In genomic region chr12:114918535-114919233, GRCh38 we compare ENCODE assay signal across 16 cellular contexts.
A peak's percentile ranks its signal among the peaks of the same experiment; 100 is the strongest.
DNase-seq lines count a peak whose midpoint lies in the region; ATAC-seq and TF ChIP-seq lines count a peak whose summit lies in the region.
"Had no signal": no experiment of that assay in that cellular context is flagged by ENCODE, and none has a peak within 500 bp of the region (broad histone marks: within the 10 kb centered on the region; RNA-seq: fewer than 3 reads in every experiment).

No MANE protein-coding gene starts in this region.

- DNase-seq in GM23248 (peak; percentile 81), RWPE2 (ENCODE audit: low spot score) (no peak), fibroblast of peridontal ligament (ENCODE audit: extremely low read depth) (peak; percentile 70), prostate gland (ENCODE audit: low spot score) (no peak), HK-2 (ENCODE audit: unreplicated experiment) (no peak), T1000 (lab: John Stamatoyannopoulos, UW) (no peak)
- DNase-seq: CD8-positive, alpha-beta memory T cell; colonic mucosa; esophagus squamous epithelium; kidney glomerular epithelial cell; NCI-H446 had no signal

- H3K9me3 ChIP-seq in GM23248 (ENCODE audit: low read depth), result no peaks in the 10 kb centered on the region
- H3K9me3 ChIP-seq in RWPE2 (ENCODE audit: severe bottlenecking), result no peaks in the 10 kb centered on the region
- no peaks in the 10 kb centered on the region for H3K9me3 ChIP-seq in skeletal muscle satellite cell (replicated peaks; ENCODE audit: low read length)
- no peaks in the 10 kb centered on the region for H3K9me3 ChIP-seq in prostate gland
- H3K9me3 ChIP-seq: colonic mucosa, suprapubic skin had no signal

- TF ChIP-seq CTCF in RWPE2 (IDR thresholded peaks at IDR 0.05; ENCODE audit: poor library complexity, severe bottlenecking) (no peak), prostate gland (IDR thresholded peaks at IDR 0.05) (no peak)

- intact Hi-C loops in prostate gland (cut with DNase I), result loop anchor here (5.0 to 10.0 kb wide), 4 partner anchors 101 to 839 kb away; no protein-coding TSS in a partner anchor

- no peaks in the 10 kb centered on the region for H3K79me2 ChIP-seq in GM23248 (ENCODE audit: insufficient read depth)

- H3K36me3 ChIP-seq in GM23248 (ENCODE audit: low read depth) (no peaks in the 10 kb centered on the region), RWPE2 (ENCODE audit: low read depth) (no peaks in the 10 kb centered on the region), skeletal muscle satellite cell (ENCODE audit: insufficient read depth, low read length) (no peaks in the 10 kb centered on the region), prostate gland (no peaks in the 10 kb centered on the region)
- H3K36me3 ChIP-seq: colonic mucosa, esophagus squamous epithelium, suprapubic skin had no signal

- H3K27ac ChIP-seq in GM23248 (peak overlapping the region; percentile 41), RWPE2 (ENCODE audit: poor library complexity, severe bottlenecking) (peak overlapping the region; percentile 50), prostate gland (no peak overlapping the region)
- H3K27ac ChIP-seq: colonic mucosa, esophagus squamous epithelium, suprapubic skin had no signal

- WGBS in GM23248 (ENCODE audit: low coverage in 1 of 2, low lambda C conversion rate in 2 of 2, missing lambda C conversion rate in 2 of 2), 2 experiments, result 8 to 15% methylated on average over 3 of the region's 3 CpGs
- 64% methylated on average over 3 of the region's 3 CpGs for WGBS in prostate gland

- H3K9ac ChIP-seq in GM23248, result no peak overlapping the region
- peak overlapping the region; percentile 40 for H3K9ac ChIP-seq in skeletal muscle satellite cell (ENCODE audit: low read depth, low read length)

- TF ChIP-seq POLR2A in prostate gland (IDR thresholded peaks at IDR 0.05), result no peak

- H3K4me1 ChIP-seq in GM23248 (ENCODE audit: insufficient read depth), result peaks cover 70% of the 10 kb centered on the region
- H3K4me1 ChIP-seq in RWPE2 (ENCODE audit: insufficient read depth, poor library complexity, severe bottlenecking), result peaks cover 43% of the 10 kb centered on the region
- peaks cover 84% of the 10 kb centered on the region for H3K4me1 ChIP-seq in skeletal muscle satellite cell (ENCODE audit: control insufficient read depth, insufficient read depth, low read length)
- H3K4me1 ChIP-seq in prostate gland (replicated peaks), result peaks cover 4% of the 10 kb centered on the region

- H3K4me2 ChIP-seq in GM23248 (ENCODE audit: unreplicated experiment), result peak overlapping the region; percentile 25
- peak overlapping the region; percentile 2 for H3K4me2 ChIP-seq in skeletal muscle satellite cell (ENCODE audit: low read length)
- H3K4me2 ChIP-seq: smooth muscle cell had no signal

- H3F3A ChIP-seq in GM23248 (ENCODE audit: insufficient read depth), result peaks cover 81% of the 10 kb centered on the region

- H4K20me1 ChIP-seq in GM23248 (ENCODE audit: insufficient read depth), result no peaks in the 10 kb centered on the region

- no peaks in the 10 kb centered on the region for H3K27me3 ChIP-seq in GM23248 (replicated peaks; ENCODE audit: insufficient read depth)
- H3K27me3 ChIP-seq in RWPE2 (ENCODE audit: insufficient read depth, poor library complexity, severe bottlenecking), result no peaks in the 10 kb centered on the region
- H3K27me3 ChIP-seq in skeletal muscle satellite cell (ENCODE audit: control insufficient read depth, insufficient read depth, low read length), result no peaks in the 10 kb centered on the region
- no peaks in the 10 kb centered on the region for H3K27me3 ChIP-seq in prostate gland (replicated peaks; ENCODE audit: insufficient read depth)
- H3K27me3 ChIP-seq: colonic mucosa, esophagus squamous epithelium, suprapubic skin had no signal

- H3K4me3 ChIP-seq in GM23248 (no peak overlapping the region), RWPE2 (ENCODE audit: severe bottlenecking) (no peak overlapping the region), skeletal muscle satellite cell (ENCODE audit: low read length) (no peak overlapping the region), prostate gland (no peak overlapping the region)
- H3K4me3 ChIP-seq: colonic mucosa, esophagus squamous epithelium, smooth muscle cell, suprapubic skin had no signal

- in situ Hi-C loops in GM23248 (cut with MboI), result no loop called here

- H2AFZ ChIP-seq in GM23248, result no peak overlapping the region

- ATAC-seq in RWPE2 (ENCODE audit: low read depth) (peak; percentile 74), HG03460 (IDR thresholded peaks at IDR 0.05; ENCODE audit: unreplicated experiment) (no peak)
- ATAC-seq: activated naive CD4-positive, alpha-beta T cell treated with anti-CD3 and anti-CD28 coated beads, Interleukin-2, amount 50 U/mL, for 72 hours had no signal

- no peaks in the 10 kb centered on the region for H3K9me2 ChIP-seq in GM23248 (ENCODE audit: insufficient read depth)

Comparison
In these comparisons a context has a peak if more than half of its experiments do, and no peak if none do; other contexts are left out.
1. DNase-seq: peak in GM23248 (single experiment) and fibroblast of peridontal ligament (single experiment); none in RWPE2 (single experiment), prostate gland (single experiment), HK-2 (single experiment) and T1000 (single experiment).
2. H3K27ac ChIP-seq: peak in GM23248 (single experiment) and RWPE2 (single experiment); none in prostate gland (0 of 2).